ENCODE assay signal across 8 cellular contexts in the genomic region with DNA sequence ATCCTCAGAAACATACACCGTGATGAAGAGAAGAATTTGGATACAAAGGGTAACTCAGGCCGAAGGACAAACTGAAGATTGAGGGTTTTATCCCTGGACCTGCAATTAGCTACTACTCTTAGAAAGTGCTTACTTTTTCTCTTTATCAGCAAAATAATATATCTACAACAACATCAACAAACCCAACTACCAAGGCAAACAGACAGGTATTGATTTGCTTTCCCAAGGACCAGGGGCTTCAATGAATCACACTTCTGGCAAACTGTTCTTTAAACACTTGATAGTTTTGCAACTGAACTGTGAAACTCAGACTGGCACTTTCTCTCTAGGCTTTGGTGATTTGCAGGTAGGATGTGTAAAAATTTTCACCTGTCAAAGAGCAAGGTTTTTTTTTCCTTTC.
"Had no signal": no experiment of that assay in that cellular context is flagged by ENCODE, and none has a peak within 500 bp of the region (broad histone marks: within the 10 kb centered on the region; RNA-seq: fewer than 3 reads in every experiment).

No MANE protein-coding gene starts in this region.

- ATAC-seq: GM12878 had no signal

- DNase-seq: GDM1, GF-D8 had no signal

- FAIRE-seq: G401.6, GM12878, GM12891, GM12892, GM18507, GM19239 had no signal

- H3K4me3 ChIP-seq: GM12878 had no signal
